ENCODE assay signal across 8 cellular contexts in the genomic region with DNA sequence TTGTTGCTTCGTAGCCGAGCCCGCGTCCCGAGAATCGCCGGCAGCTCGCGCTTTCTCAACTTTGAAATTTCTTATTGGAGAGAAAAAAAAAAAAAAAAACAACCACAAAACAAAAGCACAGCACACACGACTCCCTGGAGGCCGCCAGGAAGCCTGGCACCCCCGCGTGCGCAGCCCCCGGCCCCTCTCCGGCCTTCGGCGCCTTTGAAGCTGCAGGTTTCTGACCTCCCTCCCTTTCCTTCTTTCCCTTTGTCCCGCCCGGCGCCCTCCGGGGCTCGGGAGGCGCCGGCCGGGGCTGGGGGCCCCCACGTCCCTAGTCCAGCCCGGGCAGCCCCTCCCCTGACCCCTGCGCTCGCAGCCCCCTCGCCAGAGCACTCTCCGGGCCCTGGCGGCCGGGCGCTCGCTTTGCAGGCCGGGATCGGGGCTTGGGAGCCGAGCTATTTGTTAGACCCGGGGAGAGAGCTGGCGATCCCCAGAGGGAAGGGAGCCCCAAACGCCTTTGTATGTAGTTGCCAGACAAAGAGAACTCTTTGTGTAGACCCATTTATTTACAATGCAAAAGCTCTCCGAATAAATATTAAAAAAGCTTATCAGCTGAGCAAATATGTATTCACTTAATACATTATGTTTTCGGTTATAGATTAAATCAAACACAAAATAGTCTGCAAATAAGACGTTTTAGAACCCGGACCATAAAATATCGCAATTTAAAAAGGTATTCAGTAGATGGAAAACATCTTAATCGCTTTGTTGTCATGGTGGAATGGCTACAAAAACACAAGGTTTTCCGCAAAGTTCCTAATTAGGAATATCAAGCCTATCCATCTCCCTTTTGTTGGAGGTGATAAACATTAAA. TPM values are rescaled to one million over a fixed set of nuclear protein-coding genes. Genes with fewer than 3 reads are reported as not detected.
DNase-seq lines count a peak whose midpoint lies in the region; ATAC-seq, FAIRE-seq and TF ChIP-seq lines count a peak whose summit lies in the region.

No MANE protein-coding gene starts in this region.

- peaks cover 4% of the 10 kb centered on the region for H3K36me3 Mint-ChIP-seq in CD4-positive, alpha-beta T cell (ENCODE audit: low read depth)
- H3K36me3 Mint-ChIP-seq in nephron (ENCODE audit: low read depth), result no peaks in the 10 kb centered on the region

- no peaks in the 10 kb centered on the region for H3K9me3 ChIP-seq in CD4-positive, alpha-beta T cell (ENCODE audit: control insufficient read depth, low read length)

- no peak for TF ChIP-seq CTCF in CD4-positive, alpha-beta T cell (IDR thresholded peaks at IDR 0.05)
- peak; percentile 32 to 40 (median 32) for TF ChIP-seq CTCF in nephron (IDR thresholded peaks at IDR 0.05; ENCODE audit: unreplicated experiment in 3 of 3)

- DNase-seq in CD4-positive, alpha-beta T cell, result no peak
- DNase-seq in HT-29 (ENCODE audit: low spot score) (peak; percentile 66), SW480 (ENCODE audit: low spot score) (peak; percentile 67), erythroblast (lab: John Stamatoyannopoulos, UW) (peak; percentile 20 to 32), GM12892 (ENCODE audit: insufficient read length) (no peak)
- no peak for DNase-seq in activated CD4-positive, CD25-positive, alpha-beta regulatory T cell (lab: John Stamatoyannopoulos, UW)

- no peak for ATAC-seq in CD4-positive, alpha-beta T cell (ENCODE audit: poor library complexity)
- no peak for ATAC-seq in HG03378 (IDR thresholded peaks at IDR 0.05; ENCODE audit: unreplicated experiment)

- no peak overlapping the region for H3K27ac Mint-ChIP-seq in CD4-positive, alpha-beta T cell
- H3K27ac Mint-ChIP-seq in nephron, result peak overlapping the region; percentile 99 to 100 (median 100)

- intact Hi-C loops in CD4-positive, alpha-beta T cell (cut with DNase I, micrococcal nuclease), result loop anchor here (5.0 kb wide), 2 partner anchors 110 to 1600 kb away; a partner anchor contains a TSS

- H3K4me1 Mint-ChIP-seq in CD4-positive, alpha-beta T cell (ENCODE audit: low read depth), result peaks cover 35% of the 10 kb centered on the region
- peaks cover 47% of the 10 kb centered on the region for H3K4me1 Mint-ChIP-seq in nephron

- H3K4me3 Mint-ChIP-seq in CD4-positive, alpha-beta T cell, result peak overlapping the region; percentile 67
- H3K4me3 Mint-ChIP-seq in nephron, result peak overlapping the region; percentile 97 to 99 (median 99)

- no peaks in the 10 kb centered on the region for H3K9me3 Mint-ChIP-seq in CD4-positive, alpha-beta T cell
- no peaks in the 10 kb centered on the region for H3K9me3 Mint-ChIP-seq in nephron

- CTCF ChIA-PET in CD4-positive, alpha-beta T cell (lab: Charles Lee), result no interaction called here

- H3K27me3 Mint-ChIP-seq in CD4-positive, alpha-beta T cell, result peaks cover 60% of the 10 kb centered on the region
- peaks cover 3% of the 10 kb centered on the region for H3K27me3 Mint-ChIP-seq in nephron (ENCODE audit: low read depth)

- FAIRE-seq in GM12892 (lab: Jason Lieb, UNC), result no peak

- no peak overlapping the region for H3K27ac ChIP-seq in CD4-positive, alpha-beta T cell (ENCODE audit: low read depth, low read length)

- POLR2A ChIA-PET in CD4-positive, alpha-beta T cell (lab: Charles Lee), result interaction anchor here (1.1 to 4.0 kb wide), 4 partner anchors 15 to 115 kb away, joined by 3 to 15 read pairs (median 7); a partner anchor contains a TSS

- TF ChIP-seq POLR2A in erythroblast (IDR thresholded peaks at IDR 0.05; ENCODE audit: low read length) (no peak), GM12892 (IDR thresholded peaks at IDR 0.05; ENCODE audit: low read depth, low read length) (no peak)

- peaks cover 85% of the 10 kb centered on the region for H3K27me3 ChIP-seq in CD4-positive, alpha-beta T cell (ENCODE audit: control insufficient read depth, insufficient read depth, low read length)

RNA-seq across cellular contexts. Expression of a gene that starts 2.3 kb away (rescaled TPM):
- under 1 TPM; 0.20 to 0.41 TPM for total RNA-seq in CD4-positive, alpha-beta T cell
- 10.4 and 11.6 TPM in 2 replicates for total RNA-seq in HT-29 (2014; rRNA removed; shearing (Covaris generic))
- polyA plus RNA-seq in GM12892 (2012; ENCODE audit: missing spikeins), result not detected

Comparison
In these comparisons a context has a peak if more than half of its experiments do, and no peak if none do; other contexts are left out.
1. DNase-seq: peak in HT-29 (single experiment), SW480 (single experiment) and erythroblast (2 of 2); none in CD4-positive, alpha-beta T cell (0 of 10), activated CD4-positive, CD25-positive, alpha-beta regulatory T cell (0 of 4) and GM12892 (single experiment).